Comparison of ENCODE assay signal across 39 cellular contexts in genomic region chrX:16748425-16748824, GRCh38.
"Had no signal": no experiment of that assay in that cellular context is flagged by ENCODE, and none has a peak within 500 bp of the region (broad histone marks: within the 10 kb centered on the region; RNA-seq: fewer than 3 reads in every experiment).

No MANE protein-coding gene starts in this region.

- H3K4me1 Mint-ChIP-seq: activated naive CD4-positive, alpha-beta T cell treated with anti-CD3 and anti-CD28 coated beads, Interleukin-2, amount 10 ng/mL, durations not matched to agents 7 days and 5 days; activated naive CD4-positive, alpha-beta T cell treated with anti-CD3 and anti-CD28 coated beads, Interleukin-2, amount 50 U/mL, for 24 hours; activated naive CD8-positive, alpha-beta T cell treated with anti-CD3 and anti-CD28 coated beads for 36 hours; activated naive CD8-positive, alpha-beta T cell treated with anti-CD3 and anti-CD28 coated beads, Interleukin-2, amount 50 U/mL, for 24 hours; activated T-helper 17 cell treated with anti-CD3 and anti-CD28 coated beads, Interleukin-2, amount 50 U/mL, for 72 hours; central memory CD8-positive, alpha-beta T cell had no signal

- H3K4me3 ChIP-seq: adrenal gland, ascending aorta, body of pancreas, breast epithelium, cardiac muscle cell had no signal

- H3K27me3 ChIP-seq: adrenal gland, ascending aorta, body of pancreas, brain microvascular endothelial cell, breast epithelium, cardiac muscle cell had no signal

- H3K4me1 ChIP-seq: ascending aorta, body of pancreas, breast epithelium had no signal

- H3K27ac ChIP-seq: ascending aorta, body of pancreas, brain microvascular endothelial cell, breast epithelium, cardiac muscle cell had no signal

- H3K4me3 Mint-ChIP-seq: activated naive CD4-positive, alpha-beta T cell treated with anti-CD3 and anti-CD28 coated beads for 36 hours; activated naive CD4-positive, alpha-beta T cell treated with anti-CD3 and anti-CD28 coated beads, Interleukin-2, amount 10 ng/mL, durations not matched to agents 7 days and 5 days; activated naive CD4-positive, alpha-beta T cell treated with anti-CD3 and anti-CD28 coated beads, Interleukin-2, amount 50 U/mL, for 24 hours; activated naive CD8-positive, alpha-beta T cell; activated naive CD8-positive, alpha-beta T cell treated with anti-CD3 and anti-CD28 coated beads for 36 hours; activated naive CD8-positive, alpha-beta T cell treated with anti-CD3 and anti-CD28 coated beads, Interleukin-2, amount 10 ng/mL, durations not matched to agents 7 days and 5 days; activated naive CD8-positive, alpha-beta T cell treated with anti-CD3 and anti-CD28 coated beads, Interleukin-2, amount 50 U/mL, for 24 hours; activated T-cell treated with anti-CD3 and anti-CD28 coated beads, Interleukin-2, amount 50 U/mL, for 24 hours; activated T-cell treated with anti-CD3 and anti-CD28 coated beads, Interleukin-2, amount 50 U/mL, for 4 hours; activated T-cell treated with anti-CD3 and anti-CD28 coated beads, Interleukin-2, amount 50 U/mL, for 72 hours; activated T-helper 1 cell treated with anti-CD3 and anti-CD28 coated beads, Interleukin-12 subunit alpha, Interleukin-12 subunit beta, Interleukin-2, Interleukin-4 antibody, amounts not matched to agents 30 ng/mL and 10 ng/mL and 1 ng/mL, durations not matched to agents 14 hours and 24 hours and 36 hours; activated T-helper 17 cell treated with anti-CD3 and anti-CD28 coated beads, Interleukin-2, amount 50 U/mL, for 72 hours; brain; central memory CD8-positive, alpha-beta T cell had no signal

- H3K27me3 Mint-ChIP-seq: activated naive CD4-positive, alpha-beta T cell treated with anti-CD3 and anti-CD28 coated beads, Interleukin-2, amount 10 ng/mL, durations not matched to agents 7 days and 5 days; activated naive CD4-positive, alpha-beta T cell treated with anti-CD3 and anti-CD28 coated beads, Interleukin-2, amount 50 U/mL, for 24 hours; activated naive CD8-positive, alpha-beta T cell; activated naive CD8-positive, alpha-beta T cell treated with anti-CD3 and anti-CD28 coated beads for 36 hours; activated naive CD8-positive, alpha-beta T cell treated with anti-CD3 and anti-CD28 coated beads, Interleukin-2, amount 10 ng/mL, durations not matched to agents 7 days and 5 days; activated naive CD8-positive, alpha-beta T cell treated with anti-CD3 and anti-CD28 coated beads, Interleukin-2, amount 50 U/mL, for 24 hours; activated T-cell treated with anti-CD3 and anti-CD28 coated beads, Interleukin-2, amount 50 U/mL, for 24 hours; activated T-helper 17 cell treated with anti-CD3 and anti-CD28 coated beads, Interleukin-2, amount 50 U/mL, for 72 hours; brain; central memory CD8-positive, alpha-beta T cell had no signal

- DNase-seq: activated effector memory CD4-positive, alpha-beta T cell treated with anti-CD3 and anti-CD28 coated beads, Interleukin-2, amount 50 U/mL, for 16 hours; activated effector memory CD4-positive, alpha-beta T cell treated with Interleukin-2 at 50 U/mL for 16 hours; activated gamma-delta T cell; activated gamma-delta T cell treated with Interleukin-2 at 50 U/mL for 16 hours; activated naive CD4-positive, alpha-beta T cell; activated naive CD4-positive, alpha-beta T cell treated with anti-CD3 and anti-CD28 coated beads for 36 hours; activated naive CD4-positive, alpha-beta T cell treated with anti-CD3 and anti-CD28 coated beads, Interleukin-2, amount 10 ng/mL, durations not matched to agents 7 days and 5 days; activated naive CD4-positive, alpha-beta T cell treated with anti-CD3 and anti-CD28 coated beads, Interleukin-2, amount 50 U/mL, for 16 hours; activated naive CD4-positive, alpha-beta T cell treated with Interleukin-2 at 50 U/mL for 16 hours; activated naive CD8-positive, alpha-beta T cell treated with anti-CD3 and anti-CD28 coated beads for 36 hours; activated naive CD8-positive, alpha-beta T cell treated with anti-CD3 and anti-CD28 coated beads, Interleukin-2, amount 10 ng/mL, durations not matched to agents 7 days and 5 days; activated naive CD8-positive, alpha-beta T cell treated with anti-CD3 and anti-CD28 coated beads, Interleukin-2, amount 50 U/mL, for 24 hours; activated T-cell treated with anti-CD3 and anti-CD28 coated beads, Interleukin-2, amount 50 U/mL, for 1 hour; activated T-cell treated with anti-CD3 and anti-CD28 coated beads, Interleukin-2, amount 50 U/mL, for 24 hours; activated T-cell treated with anti-CD3 and anti-CD28 coated beads, Interleukin-2, amount 50 U/mL, for 4 hours; activated T-cell treated with anti-CD3 and anti-CD28 coated beads, Interleukin-2, amount 50 U/mL, for 48 hours; activated T-cell treated with anti-CD3 and anti-CD28 coated beads, Interleukin-2, amount 50 U/mL, for 72 hours; amniotic stem cell; amygdala; anterior cingulate cortex; aorta; body of pancreas; brain microvascular endothelial cell; caudate nucleus; central memory CD4-positive, alpha-beta T cell; cerebellar nuclear complex had no signal

- H3K9me3 Mint-ChIP-seq: activated naive CD4-positive, alpha-beta T cell treated with anti-CD3 and anti-CD28 coated beads for 36 hours; activated naive CD4-positive, alpha-beta T cell treated with anti-CD3 and anti-CD28 coated beads, Interleukin-2, amount 10 ng/mL, durations not matched to agents 7 days and 5 days; activated naive CD4-positive, alpha-beta T cell treated with anti-CD3 and anti-CD28 coated beads, Interleukin-2, amount 50 U/mL, for 24 hours; activated naive CD4-positive, alpha-beta T cell treated with anti-CD3 and anti-CD28 coated beads, Interleukin-2, amount 50 U/mL, for 72 hours; activated naive CD8-positive, alpha-beta T cell treated with anti-CD3 and anti-CD28 coated beads for 36 hours; activated naive CD8-positive, alpha-beta T cell treated with anti-CD3 and anti-CD28 coated beads, Interleukin-2, amount 10 ng/mL, durations not matched to agents 7 days and 5 days; activated naive CD8-positive, alpha-beta T cell treated with anti-CD3 and anti-CD28 coated beads, Interleukin-2, amount 50 U/mL, for 24 hours; activated T-cell treated with anti-CD3 and anti-CD28 coated beads, Interleukin-2, amount 50 U/mL, for 24 hours; activated T-cell treated with anti-CD3 and anti-CD28 coated beads, Interleukin-2, amount 50 U/mL, for 4 hours; activated T-cell treated with anti-CD3 and anti-CD28 coated beads, Interleukin-2, amount 50 U/mL, for 72 hours; activated T-helper 1 cell treated with anti-CD3 and anti-CD28 coated beads, Interleukin-12 subunit alpha, Interleukin-12 subunit beta, Interleukin-2, Interleukin-4 antibody, amounts not matched to agents 30 ng/mL and 10 ng/mL and 1 ng/mL, durations not matched to agents 14 hours and 24 hours and 36 hours; activated T-helper 17 cell treated with anti-CD3 and anti-CD28 coated beads, Interleukin-2, amount 50 U/mL, for 72 hours; activated T-helper 2 cell treated with anti-CD3 and anti-CD28 coated beads, Interferon-gamma antibody, Interleukin-2, Interleukin-4, amounts not matched to agents 10 μg/mL and 5 μg/mL and 100 μg/mL, durations not matched to agents 14 hours and 24 hours and 36 hours; brain; central memory CD8-positive, alpha-beta T cell had no signal

- ATAC-seq: activated naive CD4-positive, alpha-beta T cell treated with anti-CD3 and anti-CD28 coated beads, Interleukin-2, amount 50 U/mL, for 72 hours; activated naive CD8-positive, alpha-beta T cell treated with anti-CD3 and anti-CD28 coated beads, Interleukin-2, amount 50 U/mL, for 24 hours; activated T-cell treated with anti-CD3 and anti-CD28 coated beads, Interleukin-2, amount 50 U/mL, for 4 hours; activated T-cell treated with anti-CD3 and anti-CD28 coated beads, Interleukin-2, amount 50 U/mL, for 72 hours; activated T-helper 17 cell treated with anti-CD3 and anti-CD28 coated beads, Interleukin-2, amount 50 U/mL, for 72 hours; body of pancreas had no signal

- FAIRE-seq: bronchial epithelial cell had no signal

- H3K27ac Mint-ChIP-seq: activated naive CD4-positive, alpha-beta T cell treated with anti-CD3 and anti-CD28 coated beads for 36 hours; activated naive CD4-positive, alpha-beta T cell treated with anti-CD3 and anti-CD28 coated beads, Interleukin-2, amount 10 ng/mL, durations not matched to agents 7 days and 5 days; activated naive CD4-positive, alpha-beta T cell treated with anti-CD3 and anti-CD28 coated beads, Interleukin-2, amount 50 U/mL, for 24 hours; activated naive CD4-positive, alpha-beta T cell treated with anti-CD3 and anti-CD28 coated beads, Interleukin-2, amount 50 U/mL, for 72 hours; activated naive CD8-positive, alpha-beta T cell; activated naive CD8-positive, alpha-beta T cell treated with anti-CD3 and anti-CD28 coated beads for 36 hours; activated naive CD8-positive, alpha-beta T cell treated with anti-CD3 and anti-CD28 coated beads, Interleukin-2, amount 10 ng/mL, durations not matched to agents 7 days and 5 days; activated naive CD8-positive, alpha-beta T cell treated with anti-CD3 and anti-CD28 coated beads, Interleukin-2, amount 50 U/mL, for 24 hours; activated T-cell treated with anti-CD3 and anti-CD28 coated beads, Interleukin-2, amount 50 U/mL, for 24 hours; activated T-cell treated with anti-CD3 and anti-CD28 coated beads, Interleukin-2, amount 50 U/mL, for 72 hours; activated T-helper 1 cell treated with anti-CD3 and anti-CD28 coated beads, Interleukin-12 subunit alpha, Interleukin-12 subunit beta, Interleukin-2, Interleukin-4 antibody, amounts not matched to agents 30 ng/mL and 10 ng/mL and 1 ng/mL, durations not matched to agents 14 hours and 24 hours and 36 hours; activated T-helper 17 cell treated with anti-CD3 and anti-CD28 coated beads, Interleukin-2, amount 50 U/mL, for 72 hours; activated T-helper 2 cell treated with anti-CD3 and anti-CD28 coated beads, Interferon-gamma antibody, Interleukin-2, Interleukin-4, amounts not matched to agents 10 μg/mL and 5 μg/mL and 100 μg/mL, durations not matched to agents 14 hours and 24 hours and 36 hours; brain had no signal

- H3K9me3 ChIP-seq: adrenal gland, ascending aorta, body of pancreas, breast epithelium had no signal
